Comparison of ENCODE assay signal across 1 cellular context in genomic region chr17:41486809-41487530, GRCh38.
TF ChIP-seq lines count a peak whose summit lies in the region.

No MANE protein-coding gene starts in this region.

TF ChIP-seq in H1, 55 proteins besides CTCF, POLR2A, EP300 and RAD21:
- TF ChIP-seq TCF12 (IDR thresholded peaks at IDR 0.05; ENCODE audit: low read depth, low read length) (peak; percentile 66; the same call in 1 of the 2 replicates), CHD2 (IDR thresholded peaks at IDR 0.05; ENCODE audit: low read length) (0 out of 2 replicates have a peak, but pooled peaks have one; percentile 13)
- TF ChIP-seq, protein P1, sequence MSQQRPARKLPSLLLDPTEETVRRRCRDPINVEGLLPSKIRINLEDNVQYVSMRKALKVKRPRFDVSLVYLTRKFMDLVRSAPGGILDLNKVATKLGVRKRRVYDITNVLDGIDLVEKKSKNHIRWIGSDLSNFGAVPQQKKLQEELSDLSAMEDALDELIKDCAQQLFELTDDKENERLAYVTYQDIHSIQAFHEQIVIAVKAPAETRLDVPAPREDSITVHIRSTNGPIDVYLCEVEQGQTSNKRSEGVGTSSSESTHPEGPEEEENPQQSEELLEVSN (IDR thresholded peaks at IDR 0.05) = peak; percentile 89
- TF ChIP-seq, protein P2, sequence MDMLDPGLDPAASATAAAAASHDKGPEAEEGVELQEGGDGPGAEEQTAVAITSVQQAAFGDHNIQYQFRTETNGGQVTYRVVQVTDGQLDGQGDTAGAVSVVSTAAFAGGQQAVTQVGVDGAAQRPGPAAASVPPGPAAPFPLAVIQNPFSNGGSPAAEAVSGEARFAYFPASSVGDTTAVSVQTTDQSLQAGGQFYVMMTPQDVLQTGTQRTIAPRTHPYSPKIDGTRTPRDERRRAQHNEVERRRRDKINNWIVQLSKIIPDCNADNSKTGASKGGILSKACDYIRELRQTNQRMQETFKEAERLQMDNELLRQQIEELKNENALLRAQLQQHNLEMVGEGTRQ (IDR thresholded peaks at IDR 0.05; ENCODE audit: low read length) = no peak
- TF ChIP-seq, protein P3, sequence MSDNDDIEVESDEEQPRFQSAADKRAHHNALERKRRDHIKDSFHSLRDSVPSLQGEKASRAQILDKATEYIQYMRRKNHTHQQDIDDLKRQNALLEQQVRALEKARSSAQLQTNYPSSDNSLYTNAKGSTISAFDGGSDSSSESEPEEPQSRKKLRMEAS (IDR thresholded peaks at IDR 0.05) = peak; percentile 94
